23 cellular contexts compared by ENCODE assay signal in genomic region chr10:12048547-12048946, GRCh38. TPM values are rescaled to one million over a fixed set of nuclear protein-coding genes. Genes with fewer than 3 reads are reported as not detected.
A peak's percentile ranks its signal among the peaks of the same experiment; 100 is the strongest.
DNase-seq lines count a peak whose midpoint lies in the region; ATAC-seq and TF ChIP-seq lines count a peak whose summit lies in the region.
"Had no signal": no experiment of that assay in that cellular context is flagged by ENCODE, and none has a peak within 500 bp of the region (broad histone marks: within the 10 kb centered on the region; RNA-seq: fewer than 3 reads in every experiment).

No MANE protein-coding gene starts in this region.

- peak; percentile 92 for DNase-seq in GM12865 (ENCODE audit: low read depth)
- DNase-seq in retina, result no peak
- no peak for DNase-seq in iPS-NIHi11 (ENCODE audit: low spot score)
- no peak for DNase-seq in HT-29 (ENCODE audit: low spot score)
- no peak for DNase-seq in NCI-H2227 treated with DMSO at 0.1 percent for 48 hours (lab: John Stamatoyannopoulos, UW)
- DNase-seq: activated CD4-positive, alpha-beta T cell treated with anti-CD3 and anti-CD28 coated beads, Interleukin-2, amount 50 U/mL, for 1 hour; activated gamma-delta T cell treated with Interleukin-2 at 50 U/mL for 16 hours; activated T-cell treated with anti-CD3 and anti-CD28 coated beads for 4 hours; colonic mucosa; endodermal cell; NCI-H146; NCI-H2171 treated with DMSO at 0.1 percent for 48 hours; NCI-H526 treated with DMSO at 0.1 percent for 48 hours; stimulated activated CD4-positive, alpha-beta T cell treated with anti-CD3 and anti-CD28 coated beads, Interleukin-2, amount 100 ng/mL, for 24 hours; stimulated activated naive CD4-positive, alpha-beta T cell treated with Interleukin-2 at 50 U/mL for 16 hours; thyroid gland had no signal

- no peaks in the 10 kb centered on the region for H3K9me3 Mint-ChIP-seq in activated T-helper 17 cell treated with anti-CD3 and anti-CD28 coated beads, Interleukin-2, amount 50 U/mL, for 72 hours
- H3K9me3 Mint-ChIP-seq: endodermal cell; T-helper 2 cell treated with Interferon-gamma antibody and Interleukin-4, amounts not matched to agents 5 μg/mL and 100 μg/mL, for 36 hours had no signal

- no peak overlapping the region for H3K27ac Mint-ChIP-seq in activated T-helper 17 cell treated with anti-CD3 and anti-CD28 coated beads, Interleukin-2, amount 50 U/mL, for 72 hours
- H3K27ac Mint-ChIP-seq: CD14-positive monocyte; endodermal cell; T-helper 2 cell treated with Interferon-gamma antibody and Interleukin-4, amounts not matched to agents 5 μg/mL and 100 μg/mL, for 36 hours had no signal

- H3K4me3 ChIP-seq in GM12865 (ENCODE audit: low read depth, low read length), result 0 out of 2 replicates have a peak overlapping the region, but pooled peaks have one; percentile 18
- H3K4me3 ChIP-seq: colonic mucosa, lung, skin epidermis, thyroid gland had no signal

- no peak for TF ChIP-seq CTCF in GM12865 (IDR thresholded peaks at IDR 0.05; ENCODE audit: insufficient read depth, low read depth, low read length, missing control alignments)

- peaks cover 9% of the 10 kb centered on the region for H3K4me1 Mint-ChIP-seq in activated T-helper 17 cell treated with anti-CD3 and anti-CD28 coated beads, Interleukin-2, amount 50 U/mL, for 72 hours
- H3K4me1 Mint-ChIP-seq: endodermal cell had no signal

- H3K36me3 Mint-ChIP-seq in activated T-helper 17 cell treated with anti-CD3 and anti-CD28 coated beads, Interleukin-2, amount 50 U/mL, for 72 hours (ENCODE audit: low read depth), result no peaks in the 10 kb centered on the region

- ATAC-seq in GM18867 (IDR thresholded peaks at IDR 0.05; ENCODE audit: unreplicated experiment) (peak; percentile 21), HG02588 (IDR thresholded peaks at IDR 0.05; ENCODE audit: unreplicated experiment) (peak; percentile 27)
- ATAC-seq in activated T-helper 17 cell treated with anti-CD3 and anti-CD28 coated beads, Interleukin-2, amount 50 U/mL, for 72 hours (replicated peaks), result peak; percentile 50

- no peak overlapping the region for H3K4me3 Mint-ChIP-seq in activated T-helper 17 cell treated with anti-CD3 and anti-CD28 coated beads, Interleukin-2, amount 50 U/mL, for 72 hours
- H3K4me3 Mint-ChIP-seq: CD14-positive monocyte; endodermal cell; T-helper 2 cell treated with Interferon-gamma antibody and Interleukin-4, amounts not matched to agents 5 μg/mL and 100 μg/mL, for 36 hours had no signal

- H3K27me3 Mint-ChIP-seq in activated T-helper 17 cell treated with anti-CD3 and anti-CD28 coated beads, Interleukin-2, amount 50 U/mL, for 72 hours, result no peaks in the 10 kb centered on the region

RNA-seq across cellular contexts. Expression of gene UPF2, which starts 5.9 kb away (rescaled TPM):
- total RNA-seq in activated T-helper 17 cell treated with anti-CD3 and anti-CD28 coated beads, Interleukin-2, amount 50 U/mL, for 72 hours, result 10 to 100 TPM; 41.5 to 52.4 TPM
- 17.9 and 18.2 TPM in 2 replicates for total RNA-seq in HT-29 (2014; rRNA removed; shearing (Covaris generic))

RNA-seq across cellular contexts. Expression of gene DHTKD1, which starts 20.2 kb away (rescaled TPM):
- 10 to 100 TPM; 19.1 to 20.9 TPM for total RNA-seq in activated T-helper 17 cell treated with anti-CD3 and anti-CD28 coated beads, Interleukin-2, amount 50 U/mL, for 72 hours
- 12.6 and 13.4 TPM in 2 replicates for total RNA-seq in HT-29 (2014; rRNA removed; shearing (Covaris generic))
